Comparison of ENCODE assay signal across 9 cellular contexts in the genomic region with DNA sequence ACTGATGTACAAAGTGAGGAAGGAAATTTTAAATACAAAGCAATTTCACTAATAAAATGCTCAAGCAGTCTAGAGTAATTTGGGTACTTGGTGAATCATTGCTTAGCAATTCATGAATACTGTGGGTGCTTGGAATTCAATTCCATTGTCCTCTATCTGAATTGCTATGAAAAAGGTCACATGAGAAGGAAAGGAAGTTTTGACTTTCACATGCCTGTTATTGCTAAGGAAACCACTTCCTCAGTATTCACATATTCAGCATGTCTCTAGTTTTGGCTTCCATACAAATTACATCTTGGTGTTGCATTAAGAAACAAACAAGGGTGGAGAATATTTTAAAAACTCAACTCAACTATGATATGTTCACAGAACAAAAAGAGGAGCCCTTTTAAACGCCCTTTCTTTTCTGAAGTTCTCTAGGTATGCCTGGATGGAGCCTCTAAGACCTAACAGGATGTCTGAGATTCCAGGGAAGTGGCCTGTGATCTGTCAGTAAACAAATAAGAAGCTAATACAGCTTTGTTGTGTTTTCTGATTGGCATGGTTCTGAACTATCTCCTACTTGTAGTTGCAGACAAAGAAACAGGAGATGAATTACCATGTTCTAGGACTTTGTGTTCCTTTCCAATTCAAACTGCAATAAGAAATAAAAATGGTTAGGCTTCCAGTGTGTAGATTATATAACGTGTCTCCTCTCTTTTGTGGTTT.
DNase-seq lines count a peak whose midpoint lies in the region; ATAC-seq and TF ChIP-seq lines count a peak whose summit lies in the region.
"Had no signal": no experiment of that assay in that cellular context is flagged by ENCODE, and none has a peak within 500 bp of the region (broad histone marks: within the 10 kb centered on the region; RNA-seq: fewer than 3 reads in every experiment).

No MANE protein-coding gene starts in this region.

- H3K9me3 ChIP-seq in heart left ventricle (no peaks in the 10 kb centered on the region), lower lobe of right lung (no peaks in the 10 kb centered on the region), aorta (ENCODE audit: control insufficient read depth, low read length) (no peaks in the 10 kb centered on the region)

- no peaks in the 10 kb centered on the region for H3K27me3 ChIP-seq in heart left ventricle
- H3K27me3 ChIP-seq in lower lobe of right lung (ENCODE audit: low read depth): no peaks in the 10 kb centered on the region
- H3K27me3 ChIP-seq in aorta (ENCODE audit: control insufficient read depth in 1 of 2, insufficient read depth in 2 of 2, low read length in 1 of 2): no peaks in the 10 kb centered on the region

- intact Hi-C loops in heart left ventricle (cut with DNase I): no loop called here
- intact Hi-C loops in cardiac septum (cut with DNase I): no loop called here
- intact Hi-C loops in lower lobe of right lung (cut with DNase I): no loop called here
- intact Hi-C loops in aorta (cut with DNase I): no loop called here

- peak overlapping the region; percentile 14 to 84 (median 70) for H3K27ac ChIP-seq in heart left ventricle
- peak overlapping the region; percentile 76 for H3K27ac ChIP-seq in lower lobe of right lung
- H3K27ac ChIP-seq in aorta (ENCODE audit: low read depth in 1 of 2, low read length in 2 of 2): no peak overlapping the region
- H3K27ac ChIP-seq: C4-2B had no signal

- H3K36me3 ChIP-seq in heart left ventricle (no peaks in the 10 kb centered on the region), lower lobe of right lung (no peaks in the 10 kb centered on the region), aorta (ENCODE audit: control insufficient read depth in 1 of 2, insufficient read depth in 2 of 2, low read length in 1 of 2) (no peaks in the 10 kb centered on the region)

- H3K4me3 ChIP-seq in heart left ventricle (no peak overlapping the region), lower lobe of right lung (no peak overlapping the region), aorta (ENCODE audit: low read length in 2 of 2) (no peak overlapping the region)

- WGBS in heart left ventricle, 4 donors: 39 to 56% (median 50%) methylated on average over 2 of the region's 2 CpGs
- 31 to 46% methylated on average over 2 of the region's 2 CpGs for WGBS in aorta, 2 donors

- no peak for TF ChIP-seq CTCF in heart left ventricle (IDR thresholded peaks at IDR 0.05)
- no peak for TF ChIP-seq CTCF in lower lobe of right lung (IDR thresholded peaks at IDR 0.05)

- H3K4me1 ChIP-seq in heart left ventricle: peaks cover 0 to 57% (median 33%) of the 10 kb centered on the region in 12 donors
- H3K4me1 ChIP-seq in lower lobe of right lung: peaks cover 29% of the 10 kb centered on the region
- peaks cover 0 to 9% of the 10 kb centered on the region in 2 donors for H3K4me1 ChIP-seq in aorta (ENCODE audit: control insufficient read depth in 1 of 2, insufficient read depth in 2 of 2, low read length in 2 of 2)

- no peak for DNase-seq in heart left ventricle
- DNase-seq in cardiac septum (ENCODE audit: low spot score): no peak
- DNase-seq in dermis blood vessel endothelial cell: peak; percentile 97
- no peak for DNase-seq in lower lobe of right lung
- DNase-seq in aorta: no peak
- DNase-seq in effector CD8-positive, alpha-beta T cell (lab: John Stamatoyannopoulos, UW): no peak
- no peak for DNase-seq in NCI-H1105 (lab: John Stamatoyannopoulos, UW)

- ATAC-seq in heart left ventricle (peak; percentile 41 to 78 (median 70)), lower lobe of right lung (peak; percentile 68 to 73), aorta (ENCODE audit: low FRiP score) (peak; percentile 56), HG03108 (IDR thresholded peaks at IDR 0.05; ENCODE audit: unreplicated experiment) (no peak)

- TF ChIP-seq POLR2A in heart left ventricle (IDR thresholded peaks at IDR 0.05): no peak

Comparison
In these comparisons a context has a peak if more than half of its experiments do, and no peak if none do; other contexts are left out.
1. H3K27ac ChIP-seq: peak in heart left ventricle (12 of 12) and lower lobe of right lung (single experiment); none in aorta (0 of 2).